Comparison of ENCODE assay signal across 18 cellular contexts in the genomic region with DNA sequence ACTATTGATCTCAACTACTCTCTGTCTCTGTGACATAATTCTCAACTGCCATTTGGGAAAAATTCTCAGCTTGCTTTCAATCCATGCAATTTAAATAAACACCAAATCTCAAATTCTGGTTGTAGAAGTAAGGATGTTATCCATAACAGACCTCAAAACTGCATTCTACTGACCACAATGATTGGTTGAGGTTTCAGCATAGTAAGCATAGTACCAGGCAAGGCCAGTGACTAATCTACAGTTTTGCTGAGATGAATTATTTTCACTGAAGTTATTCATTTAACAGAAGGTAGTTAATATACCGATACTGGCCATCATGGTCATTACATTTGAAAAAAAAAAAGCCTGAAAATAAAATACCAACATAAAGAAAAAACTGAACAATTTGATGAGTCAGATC.
"Had no signal": no experiment of that assay in that cellular context is flagged by ENCODE, and none has a peak within 500 bp of the region (broad histone marks: within the 10 kb centered on the region; RNA-seq: fewer than 3 reads in every experiment).

No MANE protein-coding gene starts in this region.

- H3K27ac Mint-ChIP-seq: effector memory CD8-positive, alpha-beta T cell; naive thymus-derived CD4-positive, alpha-beta T cell; nephron progenitor cell; stimulated activated effector memory CD8-positive, alpha-beta T cell treated with anti-CD3 and anti-CD28 coated beads, Interleukin-12 subunit alpha, Interleukin-12 subunit beta, amount 100 ng/mL, for 72 hours; stimulated activated naive CD8-positive, alpha-beta T cell treated with anti-CD3 and anti-CD28 coated beads, Interleukin-15, Interleukin-2, amounts not matched to agents 100 ng/mL and 50 ng/mL, for 24 hours had no signal

- H3K4me3 ChIP-seq: esophagus muscularis mucosa, gastrocnemius medialis, psoas muscle, right lobe of liver, tibial artery, upper lobe of left lung, uterus had no signal

- H3K9me3 ChIP-seq: esophagus muscularis mucosa, gastrocnemius medialis, psoas muscle, right lobe of liver, tibial artery, upper lobe of left lung, uterus had no signal

- H3K4me1 Mint-ChIP-seq: naive thymus-derived CD4-positive, alpha-beta T cell; nephron progenitor cell; stimulated activated effector memory CD8-positive, alpha-beta T cell treated with anti-CD3 and anti-CD28 coated beads, Interleukin-12 subunit alpha, Interleukin-12 subunit beta, amount 100 ng/mL, for 72 hours had no signal

- H3K36me3 ChIP-seq: esophagus muscularis mucosa, gastrocnemius medialis, right lobe of liver, tibial artery, upper lobe of left lung, uterus had no signal

- H3K27ac ChIP-seq: epithelial cell of prostate, esophagus muscularis mucosa, gastrocnemius medialis, psoas muscle, right lobe of liver, tibial artery, upper lobe of left lung, uterus had no signal

- H3K4me1 ChIP-seq: esophagus muscularis mucosa, gastrocnemius medialis, psoas muscle, right lobe of liver, tibial artery, upper lobe of left lung, uterus had no signal

- H3K27me3 ChIP-seq: esophagus muscularis mucosa, gastrocnemius medialis, right lobe of liver, tibial artery, upper lobe of left lung, uterus had no signal

- DNase-seq: effector memory CD8-positive, alpha-beta T cell; gastrocnemius medialis; glutamatergic neuron; kidney glomerular epithelial cell; naive thymus-derived CD4-positive, alpha-beta T cell; nephron progenitor cell; psoas muscle; retina; right lobe of liver; stimulated activated CD4-positive, alpha-beta T cell treated with anti-CD3 and anti-CD28 coated beads, Interleukin-4, amount 100 ng/mL, for 1 hour; stimulated activated CD8-positive, alpha-beta memory T cell treated with anti-CD3 and anti-CD28 coated beads, Interleukin-4, amount 100 ng/mL, for 48 hours; tibial artery; upper lobe of left lung; uterus had no signal

- H3K9me3 Mint-ChIP-seq: nephron progenitor cell had no signal

- H3K27me3 Mint-ChIP-seq: effector memory CD8-positive, alpha-beta T cell; naive thymus-derived CD4-positive, alpha-beta T cell; stimulated activated naive CD8-positive, alpha-beta T cell treated with anti-CD3 and anti-CD28 coated beads, Interleukin-15, Interleukin-2, amounts not matched to agents 100 ng/mL and 50 ng/mL, for 24 hours had no signal

- H3K4me3 Mint-ChIP-seq: effector memory CD8-positive, alpha-beta T cell; naive thymus-derived CD4-positive, alpha-beta T cell; nephron progenitor cell; stimulated activated effector memory CD8-positive, alpha-beta T cell treated with anti-CD3 and anti-CD28 coated beads, Interleukin-12 subunit alpha, Interleukin-12 subunit beta, amount 100 ng/mL, for 72 hours; stimulated activated naive CD8-positive, alpha-beta T cell treated with anti-CD3 and anti-CD28 coated beads, Interleukin-15, Interleukin-2, amounts not matched to agents 100 ng/mL and 50 ng/mL, for 24 hours had no signal

- H3K36me3 Mint-ChIP-seq: stimulated activated effector memory CD8-positive, alpha-beta T cell treated with anti-CD3 and anti-CD28 coated beads, Interleukin-12 subunit alpha, Interleukin-12 subunit beta, amount 100 ng/mL, for 72 hours had no signal
